In the genomic region with DNA sequence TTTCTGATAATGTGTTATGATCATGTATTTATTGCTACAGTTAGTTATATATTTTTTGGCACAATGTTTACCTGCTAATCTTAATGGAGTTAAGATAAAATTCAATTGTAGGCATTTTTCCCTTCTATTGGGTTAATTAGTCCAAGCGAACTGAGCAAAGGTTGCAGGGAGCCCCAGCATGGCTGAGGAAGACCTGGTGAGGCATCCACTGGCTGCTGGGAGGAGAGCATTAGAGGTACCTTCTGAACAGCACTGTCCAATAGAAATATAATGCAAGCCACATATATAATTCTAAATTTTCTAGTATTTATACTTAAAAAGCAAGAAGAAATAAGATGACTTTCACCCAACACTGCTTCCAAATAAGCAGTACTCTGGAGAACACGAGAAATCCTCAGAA, we compare ENCODE assay signal across 8 cellular contexts. TPM values are rescaled to one million over a fixed set of nuclear protein-coding genes. Genes with fewer than 3 reads are reported as not detected.
DNase-seq lines count a peak whose midpoint lies in the region; ATAC-seq and TF ChIP-seq lines count a peak whose summit lies in the region.

No MANE protein-coding gene starts in this region.

- peak overlapping the region; percentile 81 for H3K27ac ChIP-seq in A673 (ENCODE audit: low read depth, low read length, poor library complexity, severe bottlenecking)
- H3K27ac ChIP-seq in GM23248, result peak overlapping the region; percentile 64
- H3K27ac ChIP-seq in upper lobe of right lung, result peak overlapping the region; percentile 85

- peaks cover 40% of the 10 kb centered on the region for H3K79me2 ChIP-seq in GM23248 (ENCODE audit: insufficient read depth)

- no peaks in the 10 kb centered on the region for H3K9me3 Mint-ChIP-seq in activated naive CD4-positive, alpha-beta T cell treated with anti-CD3 and anti-CD28 coated beads, Interleukin-2, amount 50 U/mL, for 72 hours

- H4K20me1 ChIP-seq in GM23248 (ENCODE audit: insufficient read depth), result no peaks in the 10 kb centered on the region

- H3K27me3 ChIP-seq in A673 (replicated peaks; ENCODE audit: insufficient read depth, low read depth, low read length, poor library complexity) (peaks cover 9% of the 10 kb centered on the region), GM23248 (replicated peaks; ENCODE audit: insufficient read depth) (no peaks in the 10 kb centered on the region), kidney epithelial cell (ENCODE audit: control insufficient read depth, insufficient read depth, low read length) (no peaks in the 10 kb centered on the region), upper lobe of right lung (no peaks in the 10 kb centered on the region)

- H3K27ac Mint-ChIP-seq in activated naive CD4-positive, alpha-beta T cell treated with anti-CD3 and anti-CD28 coated beads, Interleukin-2, amount 50 U/mL, for 72 hours, result peak overlapping the region; percentile 92 to 99

- POLR2A ChIA-PET in A673 (lab: Charles Lee; ENCODE audit: low non-redundant PET), result interaction anchor here (0.6 to 0.7 kb wide), 3 partner anchors 9 to 353 kb away, joined by 3 to 5 read pairs (median 4); no protein-coding TSS in a partner anchor

- H3K36me3 ChIP-seq in A673 (ENCODE audit: insufficient read depth, low read length, poor library complexity, severe bottlenecking) (no peaks in the 10 kb centered on the region), GM23248 (ENCODE audit: low read depth) (no peaks in the 10 kb centered on the region), kidney epithelial cell (ENCODE audit: control insufficient read depth, insufficient read depth, low read length) (no peaks in the 10 kb centered on the region), upper lobe of right lung (peaks cover 9% of the 10 kb centered on the region)

- intact Hi-C loops in A673 (cut with micrococcal nuclease; ENCODE audit: unreplicated experiment), result no loop called here
- intact Hi-C loops in upper lobe of right lung (cut with DNase I), result no loop called here

- H3K9me3 ChIP-seq in A673 (ENCODE audit: low read depth, low read length, poor library complexity, severe bottlenecking) (no peaks in the 10 kb centered on the region), GM23248 (ENCODE audit: low read depth) (no peaks in the 10 kb centered on the region), upper lobe of right lung (no peaks in the 10 kb centered on the region)

- TF ChIP-seq CTCF in A673 (conservative IDR thresholded peaks at IDR 0.05; ENCODE audit: low read depth, low read length) (no peak), kidney epithelial cell (IDR thresholded peaks at IDR 0.05; ENCODE audit: insufficient read depth, low read length, poor library complexity, severe bottlenecking) (no peak), upper lobe of right lung (IDR thresholded peaks at IDR 0.05) (no peak)

- peak in 1 of 2 donors; percentile 7 for ATAC-seq in activated naive CD4-positive, alpha-beta T cell treated with anti-CD3 and anti-CD28 coated beads, Interleukin-2, amount 50 U/mL, for 72 hours
- no peak for ATAC-seq in upper lobe of right lung
- ATAC-seq in HG02973 (IDR thresholded peaks at IDR 0.05; ENCODE audit: unreplicated experiment), result no peak
- no peak for ATAC-seq in HG03108 (IDR thresholded peaks at IDR 0.05; ENCODE audit: unreplicated experiment)

- no TSS peak for BruUV-seq in A673 (replicated peaks; lab: Mats Ljungman, UMichigan)

- H3K4me3 ChIP-seq in A673 (ENCODE audit: low read depth, low read length, poor library complexity, severe bottlenecking), result peak overlapping the region; percentile 67
- peak overlapping the region; percentile 90 for H3K4me3 ChIP-seq in GM23248
- peak overlapping the region; percentile 77 for H3K4me3 ChIP-seq in kidney epithelial cell (ENCODE audit: low read depth, low read length)
- peak overlapping the region; percentile 75 for H3K4me3 ChIP-seq in upper lobe of right lung

- H3K9me2 ChIP-seq in GM23248 (ENCODE audit: insufficient read depth), result no peaks in the 10 kb centered on the region

- H3K4me1 ChIP-seq in A673 (ENCODE audit: insufficient read depth, low read length, poor library complexity, severe bottlenecking) (peaks cover 15% of the 10 kb centered on the region), GM23248 (ENCODE audit: insufficient read depth) (peaks cover 21% of the 10 kb centered on the region), upper lobe of right lung (peaks cover 19% of the 10 kb centered on the region)

- in situ Hi-C loops in GM23248 (cut with MboI), result no loop called here

- 21 to 23% methylated on average over 2 of the region's 2 CpGs for WGBS in GM23248 (ENCODE audit: low coverage in 1 of 2, low lambda C conversion rate in 2 of 2, missing lambda C conversion rate in 2 of 2), 2 experiments

- peak overlapping the region; percentile 98 for H3K4me2 ChIP-seq in GM23248 (ENCODE audit: unreplicated experiment)

- CTCF ChIA-PET in A673 (lab: Charles Lee), result no interaction called here

- H3F3A ChIP-seq in GM23248 (ENCODE audit: insufficient read depth), result peaks cover 39% of the 10 kb centered on the region

- H3K36me3 Mint-ChIP-seq in activated naive CD4-positive, alpha-beta T cell treated with anti-CD3 and anti-CD28 coated beads, Interleukin-2, amount 50 U/mL, for 72 hours, result peaks cover 6 to 16% of the 10 kb centered on the region in 2 donors

- H3K9ac ChIP-seq in GM23248, result peak overlapping the region; percentile 85

- DNase-seq in A673 (ENCODE audit: low spot score) (no peak), GM23248 (peak; percentile 34), kidney epithelial cell (ENCODE audit: low read depth) (no peak), upper lobe of right lung (no peak), NCI-H2196 (lab: John Stamatoyannopoulos, UW; ENCODE audit: unreplicated experiment) (no peak)
- DNase-seq in activated naive CD4-positive, alpha-beta T cell treated with anti-CD3 and anti-CD28 coated beads, Interleukin-2, amount 50 U/mL, for 72 hours (ENCODE audit: low spot score in 2 of 2), result no peak

- H2AFZ ChIP-seq in GM23248, result peak overlapping the region; percentile 96

RNA-seq across cellular contexts. Expression of gene TMEM126A, which starts 0.7 kb away (rescaled TPM):
- total RNA-seq in A673 (2021) (53.8 and 66.0 TPM in 2 replicates), kidney epithelial cell (24.8 and 34.8 TPM in 2 replicates), upper lobe of right lung (26.1 TPM)
- total RNA-seq in GM23248 (2014; rRNA removed; shearing (Covaris generic)), result 21.5 and 22.9 TPM in 2 replicates
- polyA plus RNA-seq in GM23248 (2016; fragmentation: Nextera tagmentation; extraction: Ambion mirVana), result 64.0 and 69.8 TPM in 2 replicates
- total RNA-seq in activated naive CD4-positive, alpha-beta T cell treated with anti-CD3 and anti-CD28 coated beads, Interleukin-2, amount 50 U/mL, for 72 hours, result 10 to 100 TPM; 36.5 to 60.3 TPM

RNA-seq across cellular contexts. Expression of gene CREBZF, which starts 17.9 kb away (rescaled TPM):
- 74.1 and 76.6 TPM in 2 replicates for total RNA-seq in A673 (2021)
- 27.6 and 43.8 TPM in 2 replicates for total RNA-seq in GM23248 (2014; rRNA removed; shearing (Covaris generic))
- polyA plus RNA-seq in GM23248 (2016; fragmentation: Nextera tagmentation; extraction: Ambion mirVana), result 10.8 and 15.0 TPM in 2 replicates
- 10 to 100 TPM; 61.0 to 65.7 TPM for total RNA-seq in activated naive CD4-positive, alpha-beta T cell treated with anti-CD3 and anti-CD28 coated beads, Interleukin-2, amount 50 U/mL, for 72 hours
- 21.4 and 24.7 TPM in 2 replicates for total RNA-seq in kidney epithelial cell
- 42.8 TPM for total RNA-seq in upper lobe of right lung

RNA-seq across cellular contexts. Expression of gene TMEM126B, which starts 18.7 kb away (rescaled TPM):
- 70.4 and 80.5 TPM in 2 replicates for total RNA-seq in A673 (2021)
- total RNA-seq in GM23248 (2014; rRNA removed; shearing (Covaris generic)), result 52.2 and 60.1 TPM in 2 replicates
- polyA plus RNA-seq in GM23248 (2016; fragmentation: Nextera tagmentation; extraction: Ambion mirVana), result 53.6 and 54.9 TPM in 2 replicates
- 100 to 1,000 TPM in 1 of 2 donors, 10 to 100 TPM in 1; 77.0 to 104 TPM for total RNA-seq in activated naive CD4-positive, alpha-beta T cell treated with anti-CD3 and anti-CD28 coated beads, Interleukin-2, amount 50 U/mL, for 72 hours
- 53.1 and 71.7 TPM in 2 replicates for total RNA-seq in kidney epithelial cell
- total RNA-seq in upper lobe of right lung, result 45.2 TPM

RNA-seq across cellular contexts. Expression of gene DLG2, which starts 19.9 kb away (rescaled TPM):
- total RNA-seq in A673 (2021), result 276 and 277 TPM in 2 replicates
- total RNA-seq in GM23248 (2014; rRNA removed; shearing (Covaris generic)), result 1.7 and 9.0 TPM in 2 replicates
- polyA plus RNA-seq in GM23248 (2016; fragmentation: Nextera tagmentation; extraction: Ambion mirVana), result 1.1 and 1.2 TPM in 2 replicates
- 1 to 10 TPM; 4.2 to 5.4 TPM for total RNA-seq in activated naive CD4-positive, alpha-beta T cell treated with anti-CD3 and anti-CD28 coated beads, Interleukin-2, amount 50 U/mL, for 72 hours
- 0.75 and 1.8 TPM in 2 replicates for total RNA-seq in kidney epithelial cell
- 9.7 TPM for total RNA-seq in upper lobe of right lung

RNA-seq across cellular contexts. Expression of gene CCDC89, which starts 38.9 kb away (rescaled TPM):
- 0.41 and 0.66 TPM in 2 replicates for total RNA-seq in A673 (2021)
- 2.8 and 4.4 TPM in 2 replicates for total RNA-seq in GM23248 (2014; rRNA removed; shearing (Covaris generic))
- polyA plus RNA-seq in GM23248 (2016; fragmentation: Nextera tagmentation; extraction: Ambion mirVana), result 3.7 and 4.6 TPM in 2 replicates
- not detected for total RNA-seq in activated naive CD4-positive, alpha-beta T cell treated with anti-CD3 and anti-CD28 coated beads, Interleukin-2, amount 50 U/mL, for 72 hours
- total RNA-seq in kidney epithelial cell, result 2.0 and 2.2 TPM in 2 replicates
- 1.2 TPM for total RNA-seq in upper lobe of right lung
